ENCODE assay signal across 21 cellular contexts in genomic region chr16:17930280-17930679, GRCh38.
"Had no signal": no experiment of that assay in that cellular context is flagged by ENCODE, and none has a peak within 500 bp of the region (broad histone marks: within the 10 kb centered on the region; RNA-seq: fewer than 3 reads in every experiment).

No MANE protein-coding gene starts in this region.

- H3K27ac ChIP-seq: colonic mucosa, heart right ventricle, lower lobe of right lung, psoas muscle, skin epidermis, suprapubic skin had no signal

- H3K36me3 Mint-ChIP-seq: brain, mesothelial cell of epicardium had no signal

- H3K27ac Mint-ChIP-seq: activated CD4-positive, alpha-beta T cell treated with anti-CD3 and anti-CD28 coated beads, Interleukin-2, amount 10 ng/mL, durations not matched to agents 7 days and 5 days; activated CD8-positive, alpha-beta T cell treated with anti-CD3 and anti-CD28 coated beads, Interleukin-2, amount 10 ng/mL, durations not matched to agents 7 days and 5 days; activated naive CD4-positive, alpha-beta T cell treated with anti-CD3 and anti-CD28 coated beads for 36 hours; brain; mesothelial cell of epicardium; nephron progenitor cell; stimulated activated naive CD8-positive, alpha-beta T cell treated with anti-CD3 and anti-CD28 coated beads, Interleukin-15, amount 100 ng/mL, for 72 hours had no signal

- H3K4me1 ChIP-seq: colonic mucosa, heart right ventricle, lower lobe of right lung, psoas muscle, suprapubic skin had no signal

- DNase-seq: activated CD4-positive, alpha-beta T cell treated with anti-CD3 and anti-CD28 coated beads, Interleukin-2, amount 10 ng/mL, durations not matched to agents 7 days and 5 days; activated CD8-positive, alpha-beta memory T cell treated with anti-CD3 and anti-CD28 coated beads, Interleukin-2, amount 50 U/mL, for 4 hours; activated CD8-positive, alpha-beta T cell treated with anti-CD3 and anti-CD28 coated beads, Interleukin-2, amount 10 ng/mL, durations not matched to agents 7 days and 5 days; activated naive CD4-positive, alpha-beta T cell treated with anti-CD3 and anti-CD28 coated beads for 36 hours; activated T-cell treated with anti-CD3 and anti-CD28 coated beads, Interleukin-2, amount 50 U/mL, for 4 hours; colonic mucosa; heart right ventricle; islet precursor cell; lower lobe of right lung; nephron progenitor cell; psoas muscle; right cardiac atrium; stimulated activated CD4-positive, alpha-beta T cell treated with anti-CD3 and anti-CD28 coated beads, Interleukin-15, amount 100 ng/mL, for 24 hours; stimulated activated CD4-positive, alpha-beta T cell treated with anti-CD3 and anti-CD28 coated beads, Interleukin-2, amount 100 ng/mL, for 48 hours; stimulated activated naive CD8-positive, alpha-beta T cell treated with anti-CD3 and anti-CD28 coated beads, Interleukin-15, amount 100 ng/mL, for 72 hours; T1000 had no signal

- H3K4me1 Mint-ChIP-seq: activated CD4-positive, alpha-beta T cell treated with anti-CD3 and anti-CD28 coated beads, Interleukin-2, amount 10 ng/mL, durations not matched to agents 7 days and 5 days; central memory CD8-positive, alpha-beta T cell; mesothelial cell of epicardium; stimulated activated naive CD8-positive, alpha-beta T cell treated with anti-CD3 and anti-CD28 coated beads, Interleukin-15, amount 100 ng/mL, for 72 hours had no signal

- ATAC-seq: activated CD8-positive, alpha-beta T cell treated with anti-CD3 and anti-CD28 coated beads, Interleukin-2, amount 10 ng/mL, durations not matched to agents 7 days and 5 days; activated T-cell treated with anti-CD3 and anti-CD28 coated beads, Interleukin-2, amount 50 U/mL, for 4 hours; heart right ventricle; lower lobe of right lung; psoas muscle; right cardiac atrium; stimulated activated naive CD8-positive, alpha-beta T cell treated with anti-CD3 and anti-CD28 coated beads, Interleukin-15, amount 100 ng/mL, for 72 hours had no signal

- H3K27me3 ChIP-seq: colonic mucosa, heart right ventricle, suprapubic skin had no signal

- H3K4me3 ChIP-seq: colonic mucosa, heart right ventricle, lower lobe of right lung, psoas muscle, skin epidermis, suprapubic skin had no signal

- H3K4me3 Mint-ChIP-seq: activated CD4-positive, alpha-beta T cell treated with anti-CD3 and anti-CD28 coated beads, Interleukin-2, amount 10 ng/mL, durations not matched to agents 7 days and 5 days; activated CD8-positive, alpha-beta T cell treated with anti-CD3 and anti-CD28 coated beads, Interleukin-2, amount 10 ng/mL, durations not matched to agents 7 days and 5 days; activated naive CD4-positive, alpha-beta T cell treated with anti-CD3 and anti-CD28 coated beads for 36 hours; activated T-cell treated with anti-CD3 and anti-CD28 coated beads, Interleukin-2, amount 50 U/mL, for 4 hours; brain; central memory CD8-positive, alpha-beta T cell; mesothelial cell of epicardium; nephron progenitor cell; stimulated activated naive CD8-positive, alpha-beta T cell treated with anti-CD3 and anti-CD28 coated beads, Interleukin-15, amount 100 ng/mL, for 72 hours had no signal

- H3K36me3 ChIP-seq: colonic mucosa, heart right ventricle, lower lobe of right lung, suprapubic skin had no signal

- H3K9me3 Mint-ChIP-seq: activated CD4-positive, alpha-beta T cell treated with anti-CD3 and anti-CD28 coated beads, Interleukin-2, amount 10 ng/mL, durations not matched to agents 7 days and 5 days; activated T-cell treated with anti-CD3 and anti-CD28 coated beads, Interleukin-2, amount 50 U/mL, for 4 hours; central memory CD8-positive, alpha-beta T cell had no signal

- H3K9me3 ChIP-seq: colonic mucosa, lower lobe of right lung, psoas muscle, suprapubic skin had no signal
